In genomic region chr2:45840481-45840880, GRCh38 we compare ENCODE assay signal across 17 cellular contexts.
DNase-seq lines count a peak whose midpoint lies in the region; ATAC-seq, FAIRE-seq and TF ChIP-seq lines count a peak whose summit lies in the region.
"Had no signal": no experiment of that assay in that cellular context is flagged by ENCODE, and none has a peak within 500 bp of the region (broad histone marks: within the 10 kb centered on the region; RNA-seq: fewer than 3 reads in every experiment).

No MANE protein-coding gene starts in this region.

- H2BK120ac ChIP-seq in mesenchymal stem cell (ENCODE audit: low read depth, low read length): no peak overlapping the region

- H3K4me3 ChIP-seq in Karpas-422 (ENCODE audit: low read length): peak overlapping the region; percentile 68
- peak overlapping the region in 1 of 2 experiments; percentile 49 for H3K4me3 ChIP-seq in mesenchymal stem cell (ENCODE audit: insufficient read depth in 1 of 2, low read depth in 1 of 2, low read length in 2 of 2)
- H3K4me3 ChIP-seq: HAP-1, SJCRH30, stomach had no signal

- no peaks in the 10 kb centered on the region for H3K9me2 ChIP-seq in Karpas-422 (replicated peaks; ENCODE audit: insufficient read depth, low read length)

- peak; percentile 41 for ATAC-seq in GM21423 (IDR thresholded peaks at IDR 0.05; ENCODE audit: unreplicated experiment)

- peaks cover 77% of the 10 kb centered on the region for H3K79me2 ChIP-seq in Karpas-422 (ENCODE audit: low read length)

- peaks cover 100% of the 10 kb centered on the region for H3K4me1 ChIP-seq in Karpas-422 (ENCODE audit: low read length)
- peaks cover 2% of the 10 kb centered on the region for H3K4me1 ChIP-seq in mesenchymal stem cell (ENCODE audit: control insufficient read depth, insufficient read depth, low read depth, low read length)

- FAIRE-seq in frontal cortex (lab: Jason Lieb, UNC): no peak
- FAIRE-seq: urothelium cell line had no signal

- no peak overlapping the region for H3K4ac ChIP-seq in mesenchymal stem cell (ENCODE audit: low read depth in 1 of 2, low read length in 2 of 2)

- peaks cover 6% of the 10 kb centered on the region for H3K79me1 ChIP-seq in mesenchymal stem cell (replicated peaks; ENCODE audit: low read length, poor library complexity, severe bottlenecking)

- H3K9ac ChIP-seq in Karpas-422 (ENCODE audit: low read length) (peak overlapping the region; percentile 85), mesenchymal stem cell (ENCODE audit: low read length) (peak overlapping the region; percentile 48)

- TF ChIP-seq CTCF in GM10266 (IDR thresholded peaks at IDR 0.05; ENCODE audit: control insufficient read depth, insufficient read depth, low read depth, missing control alignments): peak; percentile 26

- DNase-seq in GM10266 (ENCODE audit: extremely low spot score): peak; percentile 44
- peak; percentile 76 for DNase-seq in Karpas-422
- no peak for DNase-seq in mesenchymal stem cell
- DNase-seq in activated naive CD4-positive, alpha-beta T cell (lab: John Stamatoyannopoulos, UW): no peak
- DNase-seq in frontal cortex (ENCODE audit: low spot score in 2 of 2): no peak
- DNase-seq in NCI-H1417 (lab: John Stamatoyannopoulos, UW): no peak
- DNase-seq in Kasumi-1 (lab: John Stamatoyannopoulos, UW): no peak
- DNase-seq: activated effector memory CD4-positive, alpha-beta T cell treated with Interleukin-2 at 50 U/mL for 16 hours; NCI-H1930; NCI-H510A; right cardiac atrium; SJCRH30; stomach had no signal

- WGBS in mesenchymal stem cell: 85% methylated on average over 8 of the region's 9 CpGs

- H3K36me3 ChIP-seq in Karpas-422 (ENCODE audit: insufficient read depth, low read length): peaks cover 13% of the 10 kb centered on the region
- H3K36me3 ChIP-seq in mesenchymal stem cell (ENCODE audit: control insufficient read depth in 1 of 2, insufficient read depth in 2 of 2, low read depth in 1 of 2, low read length in 2 of 2): peaks cover 0 to 14% of the 10 kb centered on the region in 2 experiments
- H3K36me3 ChIP-seq: HAP-1, neutrophil, SJCRH30 had no signal

- no peak overlapping the region for H2BK12ac ChIP-seq in mesenchymal stem cell (ENCODE audit: low read length in 2 of 2)

- H3K9me3 ChIP-seq in Karpas-422 (ENCODE audit: low read length) (no peaks in the 10 kb centered on the region), mesenchymal stem cell (ENCODE audit: control insufficient read depth, low read length) (no peaks in the 10 kb centered on the region)
- H3K9me3 ChIP-seq: HAP-1, neutrophil, SJCRH30, stomach had no signal

- no peak overlapping the region for H3K14ac ChIP-seq in mesenchymal stem cell (ENCODE audit: low read length in 2 of 2)

- no peak overlapping the region for H3K23ac ChIP-seq in mesenchymal stem cell (ENCODE audit: low read length in 2 of 2)

- H3K4me2 ChIP-seq in Karpas-422 (ENCODE audit: low read depth, low read length, poor library complexity, severe bottlenecking) (peak overlapping the region; percentile 95), mesenchymal stem cell (ENCODE audit: low read length, poor library complexity, severe bottlenecking) (no peak overlapping the region)

- H3K18ac ChIP-seq in mesenchymal stem cell (ENCODE audit: low read depth in 1 of 2, low read length in 2 of 2): no peak overlapping the region

- H4K20me1 ChIP-seq in Karpas-422 (ENCODE audit: insufficient read depth, low read depth, low read length): no peaks in the 10 kb centered on the region

- H3K27ac ChIP-seq in Karpas-422 (ENCODE audit: low read length): peak overlapping the region; percentile 99
- no peak overlapping the region for H3K27ac ChIP-seq in mesenchymal stem cell (ENCODE audit: low read length, poor library complexity, severe bottlenecking)
- H3K27ac ChIP-seq: neutrophil, SJCRH30 had no signal

- no peak overlapping the region for H4K8ac ChIP-seq in mesenchymal stem cell (ENCODE audit: low read length)

- H2AK5ac ChIP-seq in mesenchymal stem cell (ENCODE audit: low read length, severe bottlenecking): no peak overlapping the region

- no peak overlapping the region for H4K91ac ChIP-seq in mesenchymal stem cell (ENCODE audit: low read length)

- no peak overlapping the region for H2BK15ac ChIP-seq in mesenchymal stem cell (ENCODE audit: low read depth, poor library complexity, severe bottlenecking)

- no peak overlapping the region for H2BK5ac ChIP-seq in mesenchymal stem cell (ENCODE audit: low read depth, low read length, poor library complexity, severe bottlenecking)

- H3K27me3 ChIP-seq in Karpas-422 (ENCODE audit: low read length): no peaks in the 10 kb centered on the region
- H3K27me3 ChIP-seq in mesenchymal stem cell (ENCODE audit: control insufficient read depth in 1 of 2, insufficient read depth in 1 of 2, low read length in 2 of 2): no peaks in the 10 kb centered on the region
- H3K27me3 ChIP-seq: neutrophil, SJCRH30, stomach had no signal

- H2AFZ ChIP-seq in Karpas-422 (ENCODE audit: low read length) (no peak overlapping the region), mesenchymal stem cell (ENCODE audit: low read depth, low read length) (no peak overlapping the region)

Comparison
In these comparisons a context has a peak if more than half of its experiments do, and no peak if none do; other contexts are left out.
1. DNase-seq: peak in GM10266 (single experiment) and Karpas-422 (single experiment); none in mesenchymal stem cell (single experiment), activated naive CD4-positive, alpha-beta T cell (0 of 4), frontal cortex (0 of 2), NCI-H1417 (0 of 3) and Kasumi-1 (0 of 2).